In the genomic region with DNA sequence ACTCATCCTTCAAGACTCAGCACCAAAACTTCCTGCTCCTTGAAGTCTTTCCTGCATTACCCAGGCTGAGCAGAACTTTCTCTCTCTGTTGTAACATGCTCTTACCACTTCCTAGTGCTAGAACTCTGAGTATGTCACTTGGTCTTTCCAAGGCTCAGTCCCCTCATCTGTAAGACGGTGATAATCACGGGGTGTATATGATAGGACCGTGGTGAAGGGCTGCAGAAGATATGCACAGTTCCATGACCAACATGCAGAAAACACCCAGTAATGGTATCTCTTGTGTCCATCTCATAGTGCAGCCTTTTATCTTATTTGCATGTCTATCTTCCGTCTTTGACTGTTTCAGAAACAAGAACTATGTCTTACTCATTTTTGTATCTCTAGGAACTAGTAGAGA, we compare ENCODE assay signal across 16 cellular contexts.
DNase-seq lines count a peak whose midpoint lies in the region; TF ChIP-seq lines count a peak whose summit lies in the region.
"Had no signal": no experiment of that assay in that cellular context is flagged by ENCODE, and none has a peak within 500 bp of the region (broad histone marks: within the 10 kb centered on the region; RNA-seq: fewer than 3 reads in every experiment).

No MANE protein-coding gene starts in this region.

- H3K18ac ChIP-seq in mesenchymal stem cell (ENCODE audit: low read depth in 1 of 2, low read length in 2 of 2), result no peak overlapping the region

- H2AFZ ChIP-seq in mesenchymal stem cell (ENCODE audit: low read depth, low read length), result no peak overlapping the region

- H3K9me3 Mint-ChIP-seq in type B pancreatic cell (peaks cover 4% of the 10 kb centered on the region), glutamatergic neuron (ENCODE audit: unreplicated experiment) (peaks cover 7% of the 10 kb centered on the region)

- no peaks in the 10 kb centered on the region for H3K79me1 ChIP-seq in mesenchymal stem cell (replicated peaks; ENCODE audit: low read length, poor library complexity, severe bottlenecking)

- peaks cover 0 to 4% of the 10 kb centered on the region in 2 experiments for H3K27me3 ChIP-seq in mesenchymal stem cell (ENCODE audit: control insufficient read depth in 1 of 2, insufficient read depth in 1 of 2, low read length in 2 of 2)
- H3K27me3 ChIP-seq: BE2C had no signal

- DNase-seq in GM12865 (ENCODE audit: low read depth), result peak; percentile 15
- peak; percentile 57 for DNase-seq in OCI-M1 (lab: John Stamatoyannopoulos, UW)
- no peak for DNase-seq in epithelial cell of prostate (ENCODE audit: low read depth, low spot score)
- DNase-seq in type B pancreatic cell (ENCODE audit: extremely low spot score, unreplicated experiment), result no peak
- DNase-seq in glutamatergic neuron, result no peak
- DNase-seq in mesenchymal stem cell, result no peak
- DNase-seq in ureter (ENCODE audit: low spot score), result no peak
- DNase-seq: BE2C; CD4-positive, alpha-beta memory T cell; COR-L47; GF-D8; HCEC 1CT; HFFc6; IMR-90; KG1 had no signal

- peak overlapping the region; percentile 38 for H3K27ac ChIP-seq in epithelial cell of prostate
- H3K27ac ChIP-seq in mesenchymal stem cell (ENCODE audit: low read length, poor library complexity, severe bottlenecking), result no peak overlapping the region
- H3K27ac ChIP-seq: C4-2B had no signal

- no peak overlapping the region for H4K8ac ChIP-seq in mesenchymal stem cell (ENCODE audit: low read length)

- H4K91ac ChIP-seq in mesenchymal stem cell (ENCODE audit: low read length), result no peak overlapping the region

- H3K36me3 Mint-ChIP-seq in type B pancreatic cell (no peaks in the 10 kb centered on the region), glutamatergic neuron (ENCODE audit: unreplicated experiment) (peaks cover 5% of the 10 kb centered on the region)
- H3K36me3 Mint-ChIP-seq: CD4-positive, alpha-beta memory T cell had no signal

- H3K4me3 Mint-ChIP-seq in type B pancreatic cell (peak overlapping the region; percentile 4), glutamatergic neuron (ENCODE audit: unreplicated experiment) (no peak overlapping the region)
- H3K4me3 Mint-ChIP-seq: CD4-positive, alpha-beta memory T cell; HFFc6 had no signal

- no peak overlapping the region for H3K27ac Mint-ChIP-seq in type B pancreatic cell
- H3K27ac Mint-ChIP-seq in glutamatergic neuron (ENCODE audit: unreplicated experiment), result no peak overlapping the region
- H3K27ac Mint-ChIP-seq: CD4-positive, alpha-beta memory T cell; HFFc6 had no signal

- no peak for TF ChIP-seq CTCF in GM12865 (IDR thresholded peaks at IDR 0.05; ENCODE audit: insufficient read depth, low read depth, low read length, missing control alignments)
- no peak for TF ChIP-seq CTCF in type B pancreatic cell (conservative IDR thresholded peaks at IDR 0.05)
- TF ChIP-seq CTCF in glutamatergic neuron (IDR thresholded peaks at IDR 0.05; ENCODE audit: partially characterized antibody, unreplicated experiment), result no peak

- no peaks in the 10 kb centered on the region for H3K36me3 ChIP-seq in mesenchymal stem cell (ENCODE audit: control insufficient read depth in 1 of 2, insufficient read depth in 2 of 2, low read depth in 1 of 2, low read length in 2 of 2)
- H3K36me3 ChIP-seq: BE2C had no signal

- H3K14ac ChIP-seq in mesenchymal stem cell (ENCODE audit: low read length in 2 of 2), result no peak overlapping the region

- H3K9ac ChIP-seq in mesenchymal stem cell (ENCODE audit: low read length), result no peak overlapping the region

- 73% methylated on average over 3 of the region's 4 CpGs for WGBS in mesenchymal stem cell

- H2AK5ac ChIP-seq in mesenchymal stem cell (ENCODE audit: low read length, severe bottlenecking), result no peak overlapping the region

- H3K4me3 ChIP-seq in GM12865 (ENCODE audit: low read depth, low read length) (no peak overlapping the region), mesenchymal stem cell (ENCODE audit: insufficient read depth in 1 of 2, low read depth in 1 of 2, low read length in 2 of 2) (no peak overlapping the region)

- no peak overlapping the region for H2BK5ac ChIP-seq in mesenchymal stem cell (ENCODE audit: low read depth, low read length, poor library complexity, severe bottlenecking)

- no peak overlapping the region for H3K23ac ChIP-seq in mesenchymal stem cell (ENCODE audit: low read length in 2 of 2)

- H3K27me3 Mint-ChIP-seq in type B pancreatic cell, result no peaks in the 10 kb centered on the region
- no peaks in the 10 kb centered on the region for H3K27me3 Mint-ChIP-seq in glutamatergic neuron (ENCODE audit: unreplicated experiment)

- no peak overlapping the region for H2BK120ac ChIP-seq in mesenchymal stem cell (ENCODE audit: low read depth, low read length)

- no peak overlapping the region for H2BK12ac ChIP-seq in mesenchymal stem cell (ENCODE audit: low read length in 2 of 2)

- no peak overlapping the region for H3K4me2 ChIP-seq in mesenchymal stem cell (ENCODE audit: low read length, poor library complexity, severe bottlenecking)

- no peak overlapping the region for H2BK15ac ChIP-seq in mesenchymal stem cell (ENCODE audit: low read depth, poor library complexity, severe bottlenecking)

- no peaks in the 10 kb centered on the region for H3K4me1 ChIP-seq in mesenchymal stem cell (ENCODE audit: control insufficient read depth, insufficient read depth, low read depth, low read length)
- H3K4me1 ChIP-seq: BE2C had no signal

- H3K4ac ChIP-seq in mesenchymal stem cell (ENCODE audit: low read depth in 1 of 2, low read length in 2 of 2), result no peak overlapping the region

- H3K4me1 Mint-ChIP-seq in type B pancreatic cell (ENCODE audit: unreplicated experiment) (peaks cover 17% of the 10 kb centered on the region), glutamatergic neuron (ENCODE audit: low read depth, unreplicated experiment) (peaks cover 19% of the 10 kb centered on the region)
- H3K4me1 Mint-ChIP-seq: CD4-positive, alpha-beta memory T cell had no signal

- peaks cover 5% of the 10 kb centered on the region for H3K9me3 ChIP-seq in mesenchymal stem cell (ENCODE audit: control insufficient read depth, low read length)
- H3K9me3 ChIP-seq: BE2C had no signal

Comparison
In these comparisons a context has a peak if more than half of its experiments do, and no peak if none do; other contexts are left out.
1. DNase-seq: peak in GM12865 (single experiment) and OCI-M1 (single experiment); none in epithelial cell of prostate (single experiment), type B pancreatic cell (single experiment), glutamatergic neuron (single experiment), mesenchymal stem cell (single experiment) and ureter (single experiment).